Comparison of ENCODE assay signal across 1 cellular context in genomic region chr11:114762437-114762836, GRCh38.
TF ChIP-seq lines count a peak whose summit lies in the region.

No MANE protein-coding gene starts in this region.

TF ChIP-seq in GM23338, 12 proteins besides CTCF, POLR2A, EP300 and RAD21 (continued from another document):
- no peak for TF ChIP-seq ZNF462 (CRISPR knock-in tag; IDR thresholded peaks at IDR 0.05)
- no peak for TF ChIP-seq ZNF331 (CRISPR knock-in tag; IDR thresholded peaks at IDR 0.05; ENCODE audit: low read depth)
- no peak for TF ChIP-seq CREB1 (CRISPR knock-in tag; IDR thresholded peaks at IDR 0.05; ENCODE audit: low read depth)
- TF ChIP-seq NANOG (IDR thresholded peaks at IDR 0.05; ENCODE audit: borderline replicate concordance): no peak
- no peak for TF ChIP-seq POLR2AphosphoS5 (IDR thresholded peaks at IDR 0.05; ENCODE audit: low read depth)
- no peak for TF ChIP-seq ZNF114 (CRISPR knock-in tag; IDR thresholded peaks at IDR 0.05)
